8 cellular contexts compared by ENCODE assay signal in the genomic region with DNA sequence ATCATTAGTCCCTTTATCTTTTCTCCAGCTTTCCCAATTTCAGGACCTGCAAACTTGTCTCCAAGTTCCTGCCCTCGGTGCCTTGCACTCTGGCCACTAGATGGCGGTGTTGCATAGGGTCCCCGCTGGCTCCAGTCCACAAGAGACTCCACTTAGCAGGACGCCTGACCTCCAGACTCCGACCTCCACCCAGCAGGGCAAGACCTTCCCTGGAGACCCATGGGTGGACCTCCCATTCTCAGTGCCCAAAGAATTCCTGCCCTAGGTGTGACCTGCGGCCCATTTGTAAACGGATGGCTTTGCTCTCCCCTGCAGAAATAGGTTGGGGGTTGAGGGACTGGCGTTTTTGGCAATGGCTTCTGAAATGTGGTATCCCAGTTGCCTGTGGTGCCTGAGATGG.
DNase-seq lines count a peak whose midpoint lies in the region; ATAC-seq, FAIRE-seq and TF ChIP-seq lines count a peak whose summit lies in the region.

No MANE protein-coding gene starts in this region.

- peaks cover 13% of the 10 kb centered on the region for H3K4me1 ChIP-seq in A549

- FAIRE-seq in A549 (lab: Jason Lieb, UNC), result no peak
- no peak for FAIRE-seq in bronchial epithelial cell (lab: Jason Lieb, UNC)

- 10% methylated on average over 8 of the region's 8 CpGs for WGBS in A549 (ENCODE audit: missing lambda C conversion rate)

- DNase-seq in A549 (ENCODE audit: low read depth in 1 of 2, low spot score in 1 of 2) (peak; percentile 87 to 90), NCI-H2107 treated with DMSO at 0.1 percent for 48 hours (lab: John Stamatoyannopoulos, UW; ENCODE audit: unreplicated experiment) (peak; percentile 28), bronchial epithelial cell (ENCODE audit: low read depth) (peak; percentile 71), kidney epithelial cell (ENCODE audit: low read depth) (no peak), mesenteric fat pad (ENCODE audit: low spot score) (no peak)
- peak; percentile 64 for DNase-seq in activated CD4-positive, CD25-positive, alpha-beta regulatory T cell treated with anti-CD3 and anti-CD28 coated beads, Interleukin-2, amount 50 U/mL, for 16 hours (ENCODE audit: low read depth, low spot score)
- DNase-seq in stimulated activated CD4-positive, alpha-beta T cell treated with anti-CD3 and anti-CD28 coated beads, Interleukin-2, amount 100 ng/mL, for 24 hours, result peak; percentile 83 to 84

- H3K4me2 ChIP-seq in A549, result peak overlapping the region; percentile 43

- CTCF ChIA-PET in A549 (lab: Yijun Ruan, JAX), result interaction anchor here (0.6 to 12.3 kb wide), 83 partner anchors 9 to 649 kb away, joined by 3 to 173 read pairs (median 4); a partner anchor contains a TSS

- TF ChIP-seq RAD21 in A549 (conservative IDR thresholded peaks at IDR 0.05 in 1 of 2, IDR thresholded peaks at IDR 0.05 in 1 of 2), result peak; percentile 98 to 99

- POLR2A ChIA-PET in A549 (lab: Yijun Ruan, JAX), result no interaction called here

- TF ChIP-seq CTCF in A549 (IDR thresholded peaks at IDR 0.05), result peak; percentile 95
- TF ChIP-seq CTCF in bronchial epithelial cell (IDR thresholded peaks at IDR 0.05; ENCODE audit: insufficient read depth, low read length, severe bottlenecking), result peak; percentile 90
- TF ChIP-seq CTCF in kidney epithelial cell (IDR thresholded peaks at IDR 0.05; ENCODE audit: insufficient read depth, low read length, poor library complexity, severe bottlenecking), result peak; percentile 97

- no peak for TF ChIP-seq POLR2A in A549 (IDR thresholded peaks at IDR 0.05; ENCODE audit: low read length)

- H3K36me3 ChIP-seq in bronchial epithelial cell (ENCODE audit: control insufficient read depth, insufficient read depth, low read length) (no peaks in the 10 kb centered on the region), kidney epithelial cell (ENCODE audit: control insufficient read depth, insufficient read depth, low read length) (no peaks in the 10 kb centered on the region)

- H3K27me3 ChIP-seq in bronchial epithelial cell (ENCODE audit: control insufficient read depth, insufficient read depth, low read length), result peaks cover 3% of the 10 kb centered on the region
- peaks cover 3% of the 10 kb centered on the region for H3K27me3 ChIP-seq in kidney epithelial cell (ENCODE audit: control insufficient read depth, insufficient read depth, low read length)

- no peak for TF ChIP-seq EP300 in A549 (IDR thresholded peaks at IDR 0.05)

- peaks cover 10% of the 10 kb centered on the region; the same call in 2 of the 3 replicates for H3K9me3 ChIP-seq in A549

- H3K27ac ChIP-seq in A549, result no peak overlapping the region

- ATAC-seq in A549, result peak; percentile 80 to 90
- ATAC-seq in GM18867 (IDR thresholded peaks at IDR 0.05; ENCODE audit: unreplicated experiment), result peak; percentile 57

- H3K4me3 ChIP-seq in A549 (no peak overlapping the region), bronchial epithelial cell (ENCODE audit: low read depth, low read length) (no peak overlapping the region), kidney epithelial cell (ENCODE audit: low read depth, low read length) (no peak overlapping the region)

TF ChIP-seq in A549, 52 proteins besides CTCF, POLR2A, EP300 and RAD21:
- TF ChIP-seq SMC3 (IDR thresholded peaks at IDR 0.05), result peak; percentile 95
- no peak for TF ChIP-seq POLR2AphosphoS2 (conservative IDR thresholded peaks at IDR 0.05; ENCODE audit: low read length)
- TF ChIP-seq, protein P1, sequence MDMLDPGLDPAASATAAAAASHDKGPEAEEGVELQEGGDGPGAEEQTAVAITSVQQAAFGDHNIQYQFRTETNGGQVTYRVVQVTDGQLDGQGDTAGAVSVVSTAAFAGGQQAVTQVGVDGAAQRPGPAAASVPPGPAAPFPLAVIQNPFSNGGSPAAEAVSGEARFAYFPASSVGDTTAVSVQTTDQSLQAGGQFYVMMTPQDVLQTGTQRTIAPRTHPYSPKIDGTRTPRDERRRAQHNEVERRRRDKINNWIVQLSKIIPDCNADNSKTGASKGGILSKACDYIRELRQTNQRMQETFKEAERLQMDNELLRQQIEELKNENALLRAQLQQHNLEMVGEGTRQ (IDR thresholded peaks at IDR 0.05), result no peak
- no peak for TF ChIP-seq SREBF2 (IDR thresholded peaks at IDR 0.05)
- TF ChIP-seq, protein P2, sequence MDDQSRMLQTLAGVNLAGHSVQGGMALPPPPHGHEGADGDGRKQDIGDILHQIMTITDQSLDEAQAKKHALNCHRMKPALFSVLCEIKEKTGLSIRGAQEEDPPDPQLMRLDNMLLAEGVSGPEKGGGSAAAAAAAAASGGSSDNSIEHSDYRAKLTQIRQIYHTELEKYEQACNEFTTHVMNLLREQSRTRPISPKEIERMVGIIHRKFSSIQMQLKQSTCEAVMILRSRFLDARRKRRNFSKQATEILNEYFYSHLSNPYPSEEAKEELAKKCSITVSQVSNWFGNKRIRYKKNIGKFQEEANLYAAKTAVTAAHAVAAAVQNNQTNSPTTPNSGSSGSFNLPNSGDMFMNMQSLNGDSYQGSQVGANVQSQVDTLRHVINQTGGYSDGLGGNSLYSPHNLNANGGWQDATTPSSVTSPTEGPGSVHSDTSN (IDR thresholded peaks at IDR 0.05), result 0 out of 2 replicates have a peak, but pooled peaks have one; percentile 13

Comparison
In these comparisons a context has a peak if more than half of its experiments do, and no peak if none do; other contexts are left out.
1. DNase-seq: peak in A549 (2 of 2), NCI-H2107 treated with DMSO at 0.1 percent for 48 hours (single experiment), activated CD4-positive, CD25-positive, alpha-beta regulatory T cell treated with anti-CD3 and anti-CD28 coated beads, Interleukin-2, amount 50 U/mL, for 16 hours (single experiment), bronchial epithelial cell (single experiment) and stimulated activated CD4-positive, alpha-beta T cell treated with anti-CD3 and anti-CD28 coated beads, Interleukin-2, amount 100 ng/mL, for 24 hours (2 of 2); none in kidney epithelial cell (single experiment) and mesenteric fat pad (single experiment).
2. Peak in every context shown above with its lines, with median percentiles within 50 percentile points of each other: CTCF ChIP-seq.